Comparison of ENCODE assay signal across 23 cellular contexts in genomic region chr13:98385591-98385990, GRCh38.
DNase-seq lines count a peak whose midpoint lies in the region; ATAC-seq and TF ChIP-seq lines count a peak whose summit lies in the region.
"Had no signal": no experiment of that assay in that cellular context is flagged by ENCODE, and none has a peak within 500 bp of the region (broad histone marks: within the 10 kb centered on the region; RNA-seq: fewer than 3 reads in every experiment).

No MANE protein-coding gene starts in this region.

- H2AFZ ChIP-seq in parathyroid adenoma: peak overlapping the region; percentile 50
- H2AFZ ChIP-seq: GM23338 had no signal

- no peak overlapping the region for H3K4me3 Mint-ChIP-seq in immature natural killer cell
- H3K4me3 Mint-ChIP-seq: CD8-positive, alpha-beta memory T cell; GM23338; IgD-negative memory B cell had no signal

- H3K27me3 Mint-ChIP-seq in immature natural killer cell (ENCODE audit: low read depth in 3 of 3): peaks cover 3 to 14% (median 4%) of the 10 kb centered on the region in 3 donors

- H3K27ac ChIP-seq in lower lobe of right lung (no peak overlapping the region), parathyroid adenoma (peak overlapping the region; percentile 93), SJCRH30 (no peak overlapping the region)
- H3K27ac ChIP-seq: BLaER1 treated with 17β-estradiol and CSF1 and Interleukin-3, amounts not matched to agents 10 nM and 100 nM; HL-60 had no signal

- H3K4me1 ChIP-seq in lower lobe of right lung (no peaks in the 10 kb centered on the region), parathyroid adenoma (peaks cover 27% of the 10 kb centered on the region), SJCRH30 (no peaks in the 10 kb centered on the region)

- H3K27ac Mint-ChIP-seq in immature natural killer cell: no peak overlapping the region
- H3K27ac Mint-ChIP-seq: GM23338, IgD-negative memory B cell had no signal

- no peak overlapping the region for H3K9ac ChIP-seq in parathyroid adenoma
- H3K9ac ChIP-seq: BLaER1 treated with 17β-estradiol and CSF1 and Interleukin-3, amounts not matched to agents 10 nM and 100 nM had no signal

- H3K9me3 Mint-ChIP-seq in immature natural killer cell: no peaks in the 10 kb centered on the region
- H3K9me3 Mint-ChIP-seq: GM23338, IgD-negative memory B cell had no signal

- no peaks in the 10 kb centered on the region for H3K36me3 Mint-ChIP-seq in immature natural killer cell
- H3K36me3 Mint-ChIP-seq: CD8-positive, alpha-beta memory T cell had no signal

- intact Hi-C loops in lower lobe of right lung (cut with DNase I): no loop called here

- peak; percentile 21 to 23 for ATAC-seq in lower lobe of right lung
- no peak for ATAC-seq in GM21576 (IDR thresholded peaks at IDR 0.05; ENCODE audit: unreplicated experiment)
- ATAC-seq: GM23338, HCT116 had no signal

- no peaks in the 10 kb centered on the region for H3K4me1 Mint-ChIP-seq in immature natural killer cell
- H3K4me1 Mint-ChIP-seq: GM23338, IgD-negative memory B cell had no signal

- no peak overlapping the region for H3K4me3 ChIP-seq in lower lobe of right lung
- H3K4me3 ChIP-seq in parathyroid adenoma (ENCODE audit: low read depth, low read length): no peak overlapping the region
- H3K4me3 ChIP-seq in SJCRH30: no peak overlapping the region
- H3K4me3 ChIP-seq: BLaER1 treated with 17β-estradiol and CSF1 and Interleukin-3, amounts not matched to agents 10 nM and 100 nM; GM23338 had no signal

- H3K4me2 ChIP-seq in parathyroid adenoma (ENCODE audit: low read length): no peak overlapping the region
- H3K4me2 ChIP-seq: BLaER1 treated with 17β-estradiol and CSF1 and Interleukin-3, amounts not matched to agents 10 nM and 100 nM; GM23338 had no signal

- H3K36me3 ChIP-seq in lower lobe of right lung (peaks cover 41% of the 10 kb centered on the region), parathyroid adenoma (ENCODE audit: control insufficient read depth, insufficient read depth, low read length) (no peaks in the 10 kb centered on the region), SJCRH30 (no peaks in the 10 kb centered on the region; the same call in 1 of the 2 replicates)

- TF ChIP-seq CTCF in lower lobe of right lung (IDR thresholded peaks at IDR 0.05) (no peak), parathyroid adenoma (IDR thresholded peaks at IDR 0.05) (no peak)

- H3K79me2 ChIP-seq in parathyroid adenoma: no peaks in the 10 kb centered on the region

- DNase-seq in NCI-H748 (lab: John Stamatoyannopoulos, UW; ENCODE audit: unreplicated experiment): peak; percentile 35
- no peak for DNase-seq in NCI-H748 treated with DMSO at 0.1 percent for 48 hours (lab: John Stamatoyannopoulos, UW)
- DNase-seq in lower lobe of right lung: no peak
- DNase-seq in activated CD4-positive, alpha-beta T cell treated with anti-CD3 and anti-CD28 coated beads, Interleukin-2, amount 50 U/mL, for 48 hours: no peak
- DNase-seq in immature natural killer cell: no peak
- no peak for DNase-seq in SJCRH30
- DNase-seq: CD8-positive, alpha-beta memory T cell; GF-D8; Kasumi-1; MM.1S; NCI-H1092 treated with DMSO at 0.1 percent for 48 hours; NCI-H1694 treated with DMSO at 0.1 percent for 48 hours; NCI-H226; NCI-H526 treated with DMSO at 0.1 percent for 48 hours; NK-92 treated with Interleukin-12 subunit alpha and Interleukin-12 subunit beta, amount 100 ng/mL, for 24 hours; SHP77 had no signal

- no peaks in the 10 kb centered on the region for H3K9me3 ChIP-seq in lower lobe of right lung
- no peaks in the 10 kb centered on the region for H3K9me3 ChIP-seq in parathyroid adenoma (ENCODE audit: control insufficient read depth, low read length)
- no peaks in the 10 kb centered on the region for H3K9me3 ChIP-seq in SJCRH30 (replicated peaks)
- H3K9me3 ChIP-seq: BLaER1 treated with 17β-estradiol and CSF1 and Interleukin-3, amounts not matched to agents 10 nM and 100 nM had no signal

- H3K27me3 ChIP-seq in lower lobe of right lung (ENCODE audit: low read depth) (no peaks in the 10 kb centered on the region), parathyroid adenoma (ENCODE audit: control insufficient read depth, insufficient read depth, low read length) (no peaks in the 10 kb centered on the region), SJCRH30 (no peaks in the 10 kb centered on the region)
- H3K27me3 ChIP-seq: BLaER1 treated with 17β-estradiol and CSF1 and Interleukin-3, amounts not matched to agents 10 nM and 100 nM had no signal
